Comparison of ENCODE assay signal across 8 cellular contexts in the genomic region with DNA sequence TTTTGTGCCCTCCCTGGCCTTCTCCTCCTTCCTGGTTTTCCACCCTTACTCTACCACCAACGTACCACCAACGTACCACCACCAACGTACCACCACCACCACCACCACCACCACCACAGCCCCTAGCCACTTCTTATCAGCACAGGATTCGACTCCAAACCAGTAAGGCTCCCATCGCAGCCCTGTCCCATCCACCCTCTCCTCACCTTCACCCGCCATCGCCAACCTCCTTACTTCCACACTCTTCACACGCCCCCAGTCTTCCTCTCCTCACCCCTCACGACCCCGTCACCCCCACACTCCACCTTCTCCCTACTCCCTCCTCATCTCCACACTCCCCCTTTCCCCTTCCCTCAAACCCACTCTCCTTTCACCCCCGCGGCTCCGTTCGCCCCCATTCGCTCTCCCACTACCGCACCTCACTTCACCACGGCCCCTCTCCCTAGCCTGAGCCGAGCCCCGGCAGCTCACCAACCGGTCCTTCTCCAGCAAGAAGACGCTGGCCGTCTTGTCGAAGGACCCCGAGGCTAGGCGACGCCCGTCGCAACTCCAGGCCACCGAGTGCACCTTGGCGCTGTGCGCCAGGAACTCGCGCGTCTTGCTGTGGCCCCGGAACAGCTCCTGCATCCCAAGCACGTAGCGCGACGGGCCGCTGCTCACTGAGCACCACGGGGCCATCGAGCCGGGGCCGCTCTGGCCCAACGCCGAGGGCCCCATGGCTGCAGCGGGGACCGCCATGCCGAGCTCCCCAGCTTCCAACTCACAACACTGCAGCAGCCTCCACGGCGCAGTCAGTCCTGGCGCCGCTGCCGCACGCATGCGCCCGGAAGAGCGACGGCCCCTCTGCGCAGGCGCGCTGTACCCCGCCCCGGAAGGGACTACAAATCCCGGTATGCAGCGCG. TPM values are rescaled to one million over a fixed set of nuclear protein-coding genes. Genes with fewer than 3 reads are reported as not detected.
DNase-seq lines count a peak whose midpoint lies in the region; ATAC-seq and TF ChIP-seq lines count a peak whose summit lies in the region.
"Not testable (repeated sequence)": the region's sequence is repeated elsewhere in the genome, so short reads cannot be mapped to it uniquely, and the experiment has no call there.

A gene with protein sequence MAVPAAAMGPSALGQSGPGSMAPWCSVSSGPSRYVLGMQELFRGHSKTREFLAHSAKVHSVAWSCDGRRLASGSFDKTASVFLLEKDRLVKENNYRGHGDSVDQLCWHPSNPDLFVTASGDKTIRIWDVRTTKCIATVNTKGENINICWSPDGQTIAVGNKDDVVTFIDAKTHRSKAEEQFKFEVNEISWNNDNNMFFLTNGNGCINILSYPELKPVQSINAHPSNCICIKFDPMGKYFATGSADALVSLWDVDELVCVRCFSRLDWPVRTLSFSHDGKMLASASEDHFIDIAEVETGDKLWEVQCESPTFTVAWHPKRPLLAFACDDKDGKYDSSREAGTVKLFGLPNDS (minus strand): TSS at position 845 of the 902 bp plus-strand sequence. CDS start 107 bp downstream, at position 738.

- peak within 1 kb of the TSS; percentile 88 for H3K4me3 Mint-ChIP-seq in activated naive CD8-positive, alpha-beta T cell
- peak within 1 kb of the TSS; percentile 59 to 92 (median 86) for H3K4me3 Mint-ChIP-seq in naive thymus-derived CD4-positive, alpha-beta T cell

- CTCF ChIA-PET in naive thymus-derived CD4-positive, alpha-beta T cell (lab: Charles Lee): not testable (repeated sequence)

- peak within 1 kb of the TSS; percentile 70 for H3K27ac ChIP-seq in naive thymus-derived CD4-positive, alpha-beta T cell (ENCODE audit: low read depth, low read length)

- POLR2A ChIA-PET in naive thymus-derived CD4-positive, alpha-beta T cell (lab: Charles Lee): not testable (repeated sequence)

- ATAC-seq in GM19467 (IDR thresholded peaks at IDR 0.05; ENCODE audit: unreplicated experiment): peak; percentile 97
- peak; percentile 97 for ATAC-seq in HG03378 (IDR thresholded peaks at IDR 0.05; ENCODE audit: unreplicated experiment)
- ATAC-seq in naive thymus-derived CD4-positive, alpha-beta T cell: peak; percentile 99

- not testable (repeated sequence) for H3K9me3 ChIP-seq in naive thymus-derived CD4-positive, alpha-beta T cell (ENCODE audit: control insufficient read depth in 2 of 3, low read length in 3 of 3)

- not testable (repeated sequence) for TF ChIP-seq CTCF in foreskin fibroblast (IDR thresholded peaks at IDR 0.05; ENCODE audit: low read depth, low read length)

- H3K36me3 Mint-ChIP-seq in activated naive CD8-positive, alpha-beta T cell; naive thymus-derived CD4-positive, alpha-beta T cell: not testable (repeated sequence)

- DNase-seq in CD1c-positive myeloid dendritic cell (ENCODE audit: extremely low spot score) (peak; percentile 89), T follicular helper cell (ENCODE audit: low read depth) (peak; percentile 60), foreskin fibroblast (peak; percentile 74 to 94)
- DNase-seq in naive thymus-derived CD4-positive, alpha-beta T cell: peak; percentile 65 to 91 (median 87)
- peak; percentile 74 for DNase-seq in stimulated activated CD8-positive, alpha-beta memory T cell treated with anti-CD3 and anti-CD28 coated beads, Interleukin-12 subunit alpha, Interleukin-12 subunit beta, amount 100 ng/mL, for 4 hours (ENCODE audit: low read depth)

- H3K4me1 Mint-ChIP-seq in activated naive CD8-positive, alpha-beta T cell (ENCODE audit: low read depth): not testable (repeated sequence)
- peaks cover 0 to 15% (median 6%) of the 10 kb centered on the region in 7 donors for H3K4me1 Mint-ChIP-seq in naive thymus-derived CD4-positive, alpha-beta T cell

- H3K27ac Mint-ChIP-seq in activated naive CD8-positive, alpha-beta T cell: peak within 1 kb of the TSS; percentile 68
- peak within 1 kb of the TSS in 5 of 9 donors; percentile 14 to 88 (median 31) for H3K27ac Mint-ChIP-seq in naive thymus-derived CD4-positive, alpha-beta T cell

- H3K36me3 ChIP-seq in naive thymus-derived CD4-positive, alpha-beta T cell (ENCODE audit: control insufficient read depth in 2 of 3, insufficient read depth in 3 of 3, low read length in 3 of 3): not testable (repeated sequence)

- H3K4me3 ChIP-seq in foreskin fibroblast (ENCODE audit: low read depth in 1 of 2, low read length in 2 of 2): peak within 1 kb of the TSS; percentile 56 to 62
- H3K4me3 ChIP-seq in naive thymus-derived CD4-positive, alpha-beta T cell (ENCODE audit: low read length): peak within 1 kb of the TSS; percentile 64

- not testable (repeated sequence) for H3K27me3 Mint-ChIP-seq in activated naive CD8-positive, alpha-beta T cell; naive thymus-derived CD4-positive, alpha-beta T cell

- not testable (repeated sequence) for H3K9me3 Mint-ChIP-seq in activated naive CD8-positive, alpha-beta T cell (ENCODE audit: low read depth); naive thymus-derived CD4-positive, alpha-beta T cell

- not testable (repeated sequence) for H3K4me1 ChIP-seq in naive thymus-derived CD4-positive, alpha-beta T cell (ENCODE audit: control insufficient read depth in 2 of 2, insufficient read depth in 2 of 2, low read length in 2 of 2)

- intact Hi-C loops in naive thymus-derived CD4-positive, alpha-beta T cell (cut with micrococcal nuclease): not testable (repeated sequence)

- not testable (repeated sequence) for H3K27me3 ChIP-seq in naive thymus-derived CD4-positive, alpha-beta T cell (ENCODE audit: control insufficient read depth in 2 of 2, insufficient read depth in 2 of 2, low read length in 2 of 2)

RNA-seq across cellular contexts. Expression of the gene that starts here (rescaled TPM):
- total RNA-seq in naive thymus-derived CD4-positive, alpha-beta T cell: 10 to 100 TPM; 71.2 to 93.2 (median 88.3) TPM
- 100 to 1,000 TPM; 128 to 161 TPM for polyA plus RNA-seq in naive thymus-derived CD4-positive, alpha-beta T cell

Comparison
In these comparisons a context has a peak if more than half of its experiments do, and no peak if none do; other contexts are left out.
1. Peak in every context shown above with its lines: DNase-seq, ATAC-seq, H3K4me3 ChIP-seq and H3K27ac ChIP-seq.